ENCODE assay signal across 8 cellular contexts in genomic region chr22:50582562-50583293, GRCh38. TPM values are rescaled to one million over a fixed set of nuclear protein-coding genes. Genes with fewer than 3 reads are reported as not detected.
DNase-seq lines count a peak whose midpoint lies in the region; ATAC-seq, FAIRE-seq and TF ChIP-seq lines count a peak whose summit lies in the region.

Gene CHKB, minus strand, starts transcription at chr22:50582849. Its CDS starts 68 bp downstream, at chr22:50582781.

- no peaks in the 10 kb centered on the region for H3K9me3 ChIP-seq in IMR-90 (ENCODE audit: control insufficient read depth, insufficient read depth, low read length)
- H3K9me3 ChIP-seq in endothelial cell of umbilical vein (replicated peaks; ENCODE audit: control insufficient read depth, insufficient read depth, low read length) = no peaks in the 10 kb centered on the region

- peaks cover 8% of the 10 kb centered on the region for H3K79me2 ChIP-seq in endothelial cell of umbilical vein (ENCODE audit: control insufficient read depth, insufficient read depth, low read length)

- H3K9me1 ChIP-seq in IMR-90 (ENCODE audit: insufficient read depth, low read length) (peaks cover 28% of the 10 kb centered on the region), endothelial cell of umbilical vein (replicated peaks; ENCODE audit: control insufficient read depth, extremely low read depth, insufficient read depth, low read length) (no peaks in the 10 kb centered on the region)

- peak within 1 kb of the TSS; percentile 96 for H3K4me2 ChIP-seq in IMR-90 (ENCODE audit: low read depth, low read length)
- H3K4me2 ChIP-seq in endothelial cell of umbilical vein (ENCODE audit: insufficient read depth, low read length) = peak within 1 kb of the TSS; percentile 93

- FAIRE-seq in endothelial cell of umbilical vein (lab: Jason Lieb, UNC) = peak; percentile 99

- in situ Hi-C loops in IMR-90 (cut with MboI; ENCODE audit: low sequenced_read_pairs) = no loop called here

- peak within 1 kb of the TSS; percentile 93 for H2AK9ac ChIP-seq in IMR-90 (replicated peaks; ENCODE audit: low read depth, low read length, poor library complexity)

- H3K27ac ChIP-seq in IMR-90 (ENCODE audit: insufficient read depth, low read length) (peak within 1 kb of the TSS; percentile 85), endothelial cell of umbilical vein (ENCODE audit: insufficient read depth, low read depth, low read length) (peak within 1 kb of the TSS; percentile 87)

- H3K14ac ChIP-seq in IMR-90 (replicated peaks; ENCODE audit: low read depth, low read length) = peak within 1 kb of the TSS; percentile 96

- ATAC-seq in GM21528 (IDR thresholded peaks at IDR 0.05; ENCODE audit: low FRiP score, unreplicated experiment) (peak; percentile 84), IMR-90 (ENCODE audit: low read depth) (peak; percentile 97)

- TF ChIP-seq RAD21 in IMR-90 (IDR thresholded peaks at IDR 0.05; ENCODE audit: low read length) = no peak

- peak; percentile 68; the same call in 1 of the 2 replicates for TF ChIP-seq POLR2A in IMR-90 (IDR thresholded peaks at IDR 0.05; ENCODE audit: low read depth, low read length)
- TF ChIP-seq POLR2A in endothelial cell of umbilical vein (IDR thresholded peaks at IDR 0.05; ENCODE audit: low read depth, low read length) = peak; percentile 77

- peak within 1 kb of the TSS; percentile 68 to 97 for H4K8ac ChIP-seq in IMR-90 (ENCODE audit: low read depth in 2 of 2, low read length in 2 of 2)

- H3K4ac ChIP-seq in IMR-90 (ENCODE audit: low read depth, low read length) = peak within 1 kb of the TSS; percentile 97

- H4K91ac ChIP-seq in IMR-90 (ENCODE audit: insufficient read depth, low read depth, low read length) = peak within 1 kb of the TSS; percentile 90

- POLR2A ChIA-PET in IMR-90 (lab: Charles Lee; ENCODE audit: unreplicated experiment) (interaction anchor here (1.6 kb wide), 1 partner anchor 10 kb away, joined by 3 read pairs; no protein-coding TSS in a partner anchor), endothelial cell of umbilical vein (lab: Charles Lee) (interaction anchor here (1.6 kb wide), 1 partner anchor 57 kb away, joined by 4 read pairs; the partner anchor contains the start of gene SCO2)

- no peak within 1 kb of the TSS for H2BK15ac ChIP-seq in IMR-90 (ENCODE audit: low read depth, low read length)

- peak within 1 kb of the TSS; percentile 83 for H4K5ac ChIP-seq in IMR-90 (ENCODE audit: low read depth, low read length)

- TF ChIP-seq CTCF in IMR-90 (conservative IDR thresholded peaks at IDR 0.05; ENCODE audit: low read depth, low read length) = no peak
- TF ChIP-seq CTCF in endothelial cell of umbilical vein (IDR thresholded peaks at IDR 0.05; ENCODE audit: extremely low read depth in 1 of 2, insufficient read depth in 1 of 2, low read depth in 1 of 2, low read length in 2 of 2) = no peak

- H3K4me1 ChIP-seq in IMR-90 (ENCODE audit: control insufficient read depth, insufficient read depth, low read length) = peaks cover 17% of the 10 kb centered on the region
- H3K4me1 ChIP-seq in endothelial cell of umbilical vein (ENCODE audit: control insufficient read depth, extremely low read depth, insufficient read depth, low read length) = peaks cover 13% of the 10 kb centered on the region

- H3K18ac ChIP-seq in IMR-90 (ENCODE audit: low read depth, low read length) = peak within 1 kb of the TSS; percentile 45; the same call in 1 of the 2 replicates

- H4K20me1 ChIP-seq in IMR-90 (ENCODE audit: insufficient read depth, low read length) = no peaks in the 10 kb centered on the region; the same call in 1 of the 2 replicates
- no peaks in the 10 kb centered on the region for H4K20me1 ChIP-seq in endothelial cell of umbilical vein (replicated peaks; ENCODE audit: control insufficient read depth, extremely low read depth, insufficient read depth, low read length)

- peaks cover 18 to 39% of the 10 kb centered on the region in 2 experiments for H3K79me1 ChIP-seq in IMR-90 (ENCODE audit: low read depth in 1 of 2, low read length in 2 of 2)

- H3K27me3 ChIP-seq in IMR-90 (ENCODE audit: control insufficient read depth, insufficient read depth, low read length) (no peaks in the 10 kb centered on the region), endothelial cell of umbilical vein (ENCODE audit: control insufficient read depth in 2 of 2, insufficient read depth in 2 of 2, low read length in 2 of 2) (peaks cover 0 to 2% of the 10 kb centered on the region in 2 experiments)

- peak within 1 kb of the TSS; percentile 81 for H2AK5ac ChIP-seq in IMR-90 (ENCODE audit: low read depth, low read length)

- peak within 1 kb of the TSS; percentile 84 for H2BK5ac ChIP-seq in IMR-90 (ENCODE audit: low read depth, low read length, poor library complexity, severe bottlenecking)

- CTCF ChIA-PET in IMR-90 (lab: Yijun Ruan, JAX) (interaction anchor here (1.6 kb wide), 1 partner anchor 57 kb away, joined by 5 read pairs; the partner anchor contains the start of gene SCO2), endothelial cell of umbilical vein (lab: Charles Lee) (interaction anchor here (1.3 to 3.5 kb wide), 3 partner anchors 17 to 57 kb away, joined by 4 to 17 read pairs (median 5); partner anchors contain the start of gene SCO2)

- no TSS peak for BruUV-seq in IMR-90 (replicated peaks; lab: Mats Ljungman, UMichigan)
- BruUV-seq in endothelial cell of umbilical vein (replicated peaks; lab: Mats Ljungman, UMichigan) = no TSS peak

- H3K23ac ChIP-seq in IMR-90 (ENCODE audit: low read depth, low read length) = peak within 1 kb of the TSS; percentile 96

- H2AFZ ChIP-seq in IMR-90 (replicated peaks; ENCODE audit: low read length, poor library complexity) = peak within 1 kb of the TSS; percentile 99
- peak within 1 kb of the TSS; percentile 98 for H2AFZ ChIP-seq in endothelial cell of umbilical vein (ENCODE audit: low read depth, low read length)

- H3K4me3 ChIP-seq in IMR-90 (ENCODE audit: insufficient read depth, low read depth, low read length) (peak within 1 kb of the TSS; percentile 80), endothelial cell of umbilical vein (replicated peaks in 1 of 3; ENCODE audit: insufficient read depth in 1 of 3, low read depth in 1 of 3, low read length in 3 of 3) (peak within 1 kb of the TSS; percentile 73 to 87 (median 85))

- H3K36me3 ChIP-seq in IMR-90 (ENCODE audit: control insufficient read depth, insufficient read depth, low read length) (peaks cover 4% of the 10 kb centered on the region; the same call in 1 of the 2 replicates), endothelial cell of umbilical vein (ENCODE audit: control insufficient read depth in 2 of 2, extremely low read depth in 1 of 2, insufficient read depth in 2 of 2, low read length in 2 of 2) (peaks cover 0 to 7% of the 10 kb centered on the region in 2 experiments)

- intact Hi-C loops in IMR-90 (cut with micrococcal nuclease) (loop anchor here (2.0 to 5.0 kb wide), 3 partner anchors 44 to 55 kb away; partner anchors contain the start of genes ARSA and SCO2), endothelial cell of umbilical vein (cut with micrococcal nuclease) (loop anchor here (2.0 kb wide), 3 partner anchors 58 to 110 kb away; partner anchors contain the start of genes NCAPH2 and SCO2)

- WGBS in IMR-90 (ENCODE audit: extremely low coverage in 2 of 2, insufficient read length in 1 of 2), 2 experiments = 0% methylated on average over 82 of the region's 90 CpGs; no CpG with 5 or more reads in 1 of the 2 experiments

- peak within 1 kb of the TSS; percentile 75 for H2BK120ac ChIP-seq in IMR-90 (ENCODE audit: low read depth, low read length)

- H3K9ac ChIP-seq in IMR-90 (ENCODE audit: low read depth, low read length) (peak within 1 kb of the TSS; percentile 85), endothelial cell of umbilical vein (replicated peaks; ENCODE audit: extremely low read depth, insufficient read depth, low read length) (peak within 1 kb of the TSS; percentile 96)

- H2BK20ac ChIP-seq in IMR-90 (ENCODE audit: low read depth, low read length) = no peak within 1 kb of the TSS

- DNase-seq in DMS 273 (lab: John Stamatoyannopoulos, UW; ENCODE audit: unreplicated experiment) (peak; percentile 98), IMR-90 (peak; percentile 96), OCI-M1 (lab: John Stamatoyannopoulos, UW) (peak; percentile 99), activated T-cell treated with anti-CD3 and anti-CD28 coated beads for 24 hours (ENCODE audit: low read depth) (peak; percentile 98), endothelial cell of umbilical vein (ENCODE audit: low read depth, low spot score) (peak; percentile 98), midbrain (lab: John Stamatoyannopoulos, UW) (peak; percentile 99)
- peak; percentile 93 to 98 for DNase-seq in stimulated activated CD8-positive, alpha-beta memory T cell treated with anti-CD3 and anti-CD28 coated beads, Interleukin-2, amount 100 ng/mL, for 1 hour (ENCODE audit: low read depth in 2 of 2)

- dilution Hi-C loops in IMR-90 (cut with HindIII; ENCODE audit: low sequenced_read_pairs, unreplicated experiment) = no loop called here
- dilution Hi-C loops in endothelial cell of umbilical vein (cut with MboI; ENCODE audit: extremely low pct_ligation_motif_present, low sequenced_read_pairs) = no loop called here

- H3K56ac ChIP-seq in IMR-90 (ENCODE audit: extremely low read depth, insufficient read depth, low read length) = peak within 1 kb of the TSS; percentile 66

TF ChIP-seq in IMR-90, 13 proteins besides CTCF, POLR2A, EP300 and RAD21 (continues in another document):
- TF ChIP-seq SMC3 (IDR thresholded peaks at IDR 0.05; ENCODE audit: low read depth, low read length) (no peak), RFX5 (IDR thresholded peaks at IDR 0.05; ENCODE audit: low read depth, low read length) (no peak), CEBPB (IDR thresholded peaks at IDR 0.05; ENCODE audit: low read depth, low read length) (no peak), NFE2L2 (IDR thresholded peaks at IDR 0.05; ENCODE audit: low read depth, low read length) (no peak)

TF ChIP-seq in endothelial cell of umbilical vein, 7 proteins besides CTCF, POLR2A, EP300 and RAD21:
- peak; percentile 78 for TF ChIP-seq POLR2AphosphoS5 (IDR thresholded peaks at IDR 0.05; ENCODE audit: insufficient read depth, low read depth, low read length)
- no peak for TF ChIP-seq MYC (IDR thresholded peaks at IDR 0.05; ENCODE audit: low read depth, low read length)
TF ChIP-seq in endothelial cell of umbilical vein: peak in this region for 1.

RNA-seq across cellular contexts. Expression of gene CHKB, which starts in this region (rescaled TPM):
- total RNA-seq in IMR-90 (2012; rRNA removed) = 7.2 and 8.1 TPM in 2 replicates
- 35.3 and 36.9 TPM in 2 replicates for polyA plus RNA-seq in IMR-90 (2012; rRNA removed)
- 13.3 and 23.2 TPM in 2 replicates for polyA plus RNA-seq in IMR-90 (2012; cell fraction: cytosol; rRNA removed)
- 222 and 243 TPM in 2 replicates for polyA plus RNA-seq in IMR-90 (2012; cell fraction: nucleus; rRNA removed; ENCODE audit: low replicate concordance)
- 57.7 and 62.4 TPM in 2 replicates for total RNA-seq in endothelial cell of umbilical vein
- polyA plus RNA-seq in endothelial cell of umbilical vein = 67.5 and 70.6 TPM in 2 replicates
- polyA plus RNA-seq in endothelial cell of umbilical vein (2011; cell fraction: cytosol; rRNA removed) = 25.8 and 37.8 TPM in 2 replicates
- polyA plus RNA-seq in endothelial cell of umbilical vein (2011; cell fraction: nucleus; rRNA removed) = 320 and 353 TPM in 2 replicates
- 37.9 and 43.3 TPM in 2 replicates for polyA plus RNA-seq in endothelial cell of umbilical vein (2012)
- polyA minus RNA-seq in endothelial cell of umbilical vein = 21.1 and 22.4 TPM in 2 replicates
- 2.5 TPM for polyA minus RNA-seq in endothelial cell of umbilical vein (2011; cell fraction: cytosol; rRNA and poly(A)+ RNA removed)
- polyA minus RNA-seq in endothelial cell of umbilical vein (2011; cell fraction: nucleus; rRNA and poly(A)+ RNA removed) = 28.0 and 29.8 TPM in 2 replicates

Comparison
In these comparisons a context has a peak if more than half of its experiments do, and no peak if none do; other contexts are left out.
1. Peak in every context shown above with its lines: DNase-seq, ATAC-seq, H3K4me3 ChIP-seq and H3K27ac ChIP-seq.